ENCODE assay signal across 8 cellular contexts in genomic region chr2:234950730-234951385, GRCh38. TPM values are rescaled to one million over a fixed set of nuclear protein-coding genes. Genes with fewer than 3 reads are reported as not detected.
DNase-seq lines count a peak whose midpoint lies in the region; ATAC-seq and TF ChIP-seq lines count a peak whose summit lies in the region.

No MANE protein-coding gene starts in this region.

- no peaks in the 10 kb centered on the region for H3K36me3 Mint-ChIP-seq in nephron (ENCODE audit: low read depth)

- H3K4me1 ChIP-seq in BE2C (peaks cover 15% of the 10 kb centered on the region), SJSA1 (replicated peaks) (peaks cover 55% of the 10 kb centered on the region)

- peaks cover 12% of the 10 kb centered on the region for H3K27me3 Mint-ChIP-seq in nephron (ENCODE audit: low read depth)

- H3K4me1 Mint-ChIP-seq in nephron = peaks cover 44% of the 10 kb centered on the region

- TF ChIP-seq CTCF in BE2C (IDR thresholded peaks at IDR 0.05; ENCODE audit: low read depth, low read length) (no peak), nephron (IDR thresholded peaks at IDR 0.05; ENCODE audit: unreplicated experiment in 3 of 3) (no peak)

- H3K4me3 ChIP-seq in BE2C (ENCODE audit: low read depth, low read length) = peak overlapping the region; percentile 65
- H3K4me3 ChIP-seq in SJSA1 = peak overlapping the region; percentile 89

- H3K27ac Mint-ChIP-seq in nephron = peak overlapping the region; percentile 77 to 90 (median 84)

- H3K9me3 ChIP-seq in BE2C (no peaks in the 10 kb centered on the region), SJSA1 (replicated peaks) (no peaks in the 10 kb centered on the region)

- peaks cover 3% of the 10 kb centered on the region for H3K9me3 Mint-ChIP-seq in nephron

- H3K4me3 Mint-ChIP-seq in nephron = peak overlapping the region; percentile 88 to 96 (median 92)

- H3K36me3 ChIP-seq in BE2C (no peaks in the 10 kb centered on the region), SJSA1 (peaks cover 38% of the 10 kb centered on the region)

- H3K27me3 ChIP-seq in BE2C (no peaks in the 10 kb centered on the region), SJSA1 (replicated peaks) (no peaks in the 10 kb centered on the region)

- H3K27ac ChIP-seq in SJSA1 = peak overlapping the region; percentile 80

- DNase-seq in BE2C = no peak
- peak in 1 of 2 experiments; percentile 15 for DNase-seq in SJSA1 (ENCODE audit: low read depth in 1 of 2, low spot score in 2 of 2)
- peak; percentile 65 for DNase-seq in fibroblast of peridontal ligament (ENCODE audit: extremely low read depth)
- DNase-seq in NCI-H2227 treated with DMSO at 0.1 percent for 48 hours (lab: John Stamatoyannopoulos, UW) = no peak
- DNase-seq in COLO829 (ENCODE audit: low spot score) = no peak

- ATAC-seq in GM19455 (IDR thresholded peaks at IDR 0.05; ENCODE audit: unreplicated experiment) (no peak), GM18858 (IDR thresholded peaks at IDR 0.05; ENCODE audit: unreplicated experiment) (no peak)

RNA-seq across cellular contexts. Expression of gene SH3BP4, which starts 1.0 kb away (rescaled TPM):
- polyA plus RNA-seq in BE2C (2012; ENCODE audit: insufficient read depth, insufficient read length, low read depth) = 9.0 TPM
- 78.6 and 117 TPM in 2 replicates for total RNA-seq in SJSA1 (2014; rRNA removed; shearing (Covaris generic))
